In the genomic region with DNA sequence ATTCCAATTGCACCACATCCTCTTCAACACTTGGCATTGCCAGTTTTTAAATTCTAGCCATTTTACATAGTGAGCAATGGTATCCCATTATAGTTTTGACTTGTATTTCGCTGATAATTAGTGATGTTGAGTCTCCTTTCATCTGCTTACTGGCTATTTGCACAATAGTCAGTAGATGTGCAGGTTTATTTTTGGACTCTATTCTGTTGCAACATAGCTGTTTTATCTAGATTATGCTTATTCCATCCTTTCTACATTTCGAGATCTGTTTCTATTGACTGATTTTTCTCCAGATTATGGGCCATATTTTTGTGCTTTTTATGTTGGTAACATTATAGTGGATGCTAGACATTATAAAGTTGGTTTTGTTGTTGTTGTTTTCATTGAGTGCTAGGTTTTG, we compare ENCODE assay signal across 18 cellular contexts.
"Had no signal": no experiment of that assay in that cellular context is flagged by ENCODE, and none has a peak within 500 bp of the region (broad histone marks: within the 10 kb centered on the region; RNA-seq: fewer than 3 reads in every experiment).

No MANE protein-coding gene starts in this region.

- H3K27me3 Mint-ChIP-seq: type B pancreatic cell had no signal

- H3K4me1 Mint-ChIP-seq: memory B cell, natural killer cell had no signal

- H3K4me3 ChIP-seq: dorsolateral prefrontal cortex, heart left ventricle, lower lobe of right lung, ovary, right atrium auricular region had no signal

- H3K4me1 ChIP-seq: lower lobe of right lung had no signal

- H3K4me3 Mint-ChIP-seq: memory B cell, mesothelial cell of epicardium, natural killer cell, neural crest cell, type B pancreatic cell had no signal

- H3K36me3 ChIP-seq: ovary, right atrium auricular region had no signal

- H3K36me3 Mint-ChIP-seq: memory B cell, natural killer cell had no signal

- H3K27me3 ChIP-seq: dorsolateral prefrontal cortex, heart left ventricle, ovary, right atrium auricular region had no signal

- DNase-seq: cortex of kidney; dorsolateral prefrontal cortex; effector CD8-positive, alpha-beta T cell; heart left ventricle; hippocampal formation; left colon; lower lobe of right lung; natural killer cell; nucleus accumbens; ovary; small intestine; stimulated activated CD4-positive, alpha-beta T cell treated with anti-CD3 and anti-CD28 coated beads, Interleukin-2, amount 100 ng/mL, for 48 hours; stimulated activated naive CD4-positive, alpha-beta T cell treated with Interleukin-2 at 50 U/mL for 16 hours had no signal

- H3K27ac Mint-ChIP-seq: memory B cell, mesothelial cell of epicardium, natural killer cell, type B pancreatic cell had no signal

- H3K27ac ChIP-seq: dorsolateral prefrontal cortex, lower lobe of right lung, ovary, right atrium auricular region had no signal

- H3K9me3 ChIP-seq: lower lobe of right lung, ovary, right atrium auricular region had no signal

- H3K9me3 Mint-ChIP-seq: natural killer cell, neural crest cell, type B pancreatic cell had no signal
